Comparison of ENCODE assay signal across 30 cellular contexts in the genomic region with DNA sequence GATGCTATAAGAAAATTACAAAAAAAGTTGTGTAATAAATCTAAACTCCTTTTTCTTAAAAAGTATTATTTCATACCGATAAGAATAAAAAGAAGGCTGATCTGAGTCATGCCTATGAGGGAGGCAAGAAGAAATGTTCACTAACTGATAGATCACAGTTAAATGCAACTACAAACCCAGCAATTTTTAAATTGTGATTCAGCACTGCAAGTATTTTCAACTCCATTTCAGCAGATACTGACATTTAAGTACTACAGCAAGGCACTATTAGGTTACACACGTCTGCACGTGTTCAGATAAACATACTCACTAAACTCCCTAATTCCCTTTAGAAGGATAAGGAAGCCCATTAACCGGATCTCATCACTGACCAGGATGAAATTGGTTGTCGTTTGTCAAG.
A peak's percentile ranks its signal among the peaks of the same experiment; 100 is the strongest.
DNase-seq lines count a peak whose midpoint lies in the region; ATAC-seq and TF ChIP-seq lines count a peak whose summit lies in the region.
"Had no signal": no experiment of that assay in that cellular context is flagged by ENCODE, and none has a peak within 500 bp of the region (broad histone marks: within the 10 kb centered on the region; RNA-seq: fewer than 3 reads in every experiment).

No MANE protein-coding gene starts in this region.

- TF ChIP-seq CTCF in epithelial cell of esophagus (IDR thresholded peaks at IDR 0.05; ENCODE audit: insufficient read depth, low read depth, low read length, missing control alignments) (no peak), omental fat pad (IDR thresholded peaks at IDR 0.05) (no peak), RWPE1 (conservative IDR thresholded peaks at IDR 0.05; ENCODE audit: low read depth) (no peak)

- H3K4me3 ChIP-seq in epithelial cell of esophagus (ENCODE audit: low read length): no peak overlapping the region
- H3K4me3 ChIP-seq: esophagus squamous epithelium, HAP-1, neural progenitor cell, right atrium auricular region, spleen, testis had no signal

- POLR2A ChIA-PET in RWPE1 (lab: Yijun Ruan, JAX; ENCODE audit: low non-redundant PET): no interaction called here

- H3K27ac ChIP-seq in RWPE1: no peak overlapping the region
- H3K27ac ChIP-seq: esophagus squamous epithelium, neural progenitor cell, right atrium auricular region, spleen, testis had no signal

- peak; percentile 28 for DNase-seq in GM03348 (ENCODE audit: low spot score)
- DNase-seq in NCI-H226: peak; percentile 74
- DNase-seq in epithelial cell of esophagus (ENCODE audit: low read depth): peak; percentile 28
- DNase-seq in omental fat pad (ENCODE audit: low spot score): no peak
- DNase-seq in OCI-M2 (lab: John Stamatoyannopoulos, UW; ENCODE audit: unreplicated experiment): no peak
- DNase-seq in HuH-7 (ENCODE audit: low spot score): no peak
- no peak for DNase-seq in RWPE1 (ENCODE audit: low spot score)
- DNase-seq: activated CD4-positive, alpha-beta T cell treated with anti-CD3 and anti-CD28 coated beads, Interleukin-2, amount 50 U/mL, for 4 hours; activated CD8-positive, alpha-beta memory T cell treated with anti-CD3 and anti-CD28 coated beads, Interleukin-2, amount 10 ng/mL, durations not matched to agents 7 days and 5 days; activated naive CD4-positive, alpha-beta T cell; activated naive CD8-positive, alpha-beta T cell treated with anti-CD3 and anti-CD28 coated beads, Interleukin-2, amount 50 U/mL, for 24 hours; activated T-cell treated with anti-CD3 and anti-CD28 coated beads, Interleukin-2, amount 50 U/mL, for 72 hours; AML-193; CD4-positive, alpha-beta T cell; cerebellar nuclear complex; esophagus squamous epithelium; hypothalamus; left cardiac atrium; NCI-H1694; NCI-H526; Right ventricle myocardium superior; spleen; stimulated activated CD4-positive, alpha-beta T cell treated with anti-CD3 and anti-CD28 coated beads, Interleukin-2, amount 100 ng/mL, for 24 hours; stimulated activated naive CD8-positive, alpha-beta T cell treated with anti-CD3 and anti-CD28 coated beads, Interleukin-15, Interleukin-2, amounts not matched to agents 100 U/mL and 50 U/mL, for 24 hours; T-helper 17 cell; testis had no signal

- peak; percentile 74 for ATAC-seq in omental fat pad (ENCODE audit: low FRiP score)
- ATAC-seq in HG02571 (IDR thresholded peaks at IDR 0.05; ENCODE audit: unreplicated experiment): no peak
- ATAC-seq: activated CD8-positive, alpha-beta memory T cell treated with anti-CD3 and anti-CD28 coated beads, Interleukin-2, amount 10 ng/mL, durations not matched to agents 7 days and 5 days; activated naive CD8-positive, alpha-beta T cell treated with anti-CD3 and anti-CD28 coated beads, Interleukin-2, amount 50 U/mL, for 24 hours; activated T-cell treated with anti-CD3 and anti-CD28 coated beads, Interleukin-2, amount 50 U/mL, for 72 hours; stimulated activated naive CD8-positive, alpha-beta T cell treated with anti-CD3 and anti-CD28 coated beads, Interleukin-15, Interleukin-2, amounts not matched to agents 100 U/mL and 50 U/mL, for 24 hours; T-helper 17 cell had no signal

- CTCF ChIA-PET in RWPE1 (lab: Yijun Ruan, JAX): no interaction called here

Comparison
In these comparisons a context has a peak if more than half of its experiments do, and no peak if none do; other contexts are left out.
1. DNase-seq: peak in GM03348 (single experiment), NCI-H226 (single experiment) and epithelial cell of esophagus (single experiment); none in omental fat pad (single experiment), OCI-M2 (single experiment), HuH-7 (single experiment) and RWPE1 (single experiment).